Comparison of ENCODE assay signal across 8 cellular contexts in genomic region chr7:99386584-99387238, GRCh38. TPM values are rescaled to one million over a fixed set of nuclear protein-coding genes. Genes with fewer than 3 reads are reported as not detected.
DNase-seq lines count a peak whose midpoint lies in the region; ATAC-seq and TF ChIP-seq lines count a peak whose summit lies in the region.

No MANE protein-coding gene starts in this region.

- H3K9me3 ChIP-seq in adipocyte (ENCODE audit: control insufficient read depth, low read length) (no peaks in the 10 kb centered on the region), ovary (no peaks in the 10 kb centered on the region)

- H3K4me3 ChIP-seq in adipocyte (ENCODE audit: low read length) = no peak overlapping the region
- H3K4me3 ChIP-seq in ovary = no peak overlapping the region

- intact Hi-C loops in ovary (cut with DNase I) = no loop called here

- WGBS in ovary, 3 donors = 85 to 92% (median 90%) methylated on average over 9 of the region's 9 CpGs

- H3K9ac ChIP-seq in adipocyte (ENCODE audit: low read length) = no peak overlapping the region

- H3K27me3 ChIP-seq in adipocyte (replicated peaks; ENCODE audit: control insufficient read depth, insufficient read depth, low read length) (no peaks in the 10 kb centered on the region), ovary (no peaks in the 10 kb centered on the region)

- H3K36me3 ChIP-seq in adipocyte (ENCODE audit: control insufficient read depth, insufficient read depth, low read length, severe bottlenecking) (peaks cover 46% of the 10 kb centered on the region), ovary (no peaks in the 10 kb centered on the region)

- H3K4me1 ChIP-seq in adipocyte (ENCODE audit: control insufficient read depth, insufficient read depth, low read length) (peaks cover 2% of the 10 kb centered on the region), ovary (ENCODE audit: insufficient read depth) (no peaks in the 10 kb centered on the region)

- DNase-seq in SKM-1 treated with dmso at 0.1 percent for 144 hours (lab: John Stamatoyannopoulos, UW; ENCODE audit: unreplicated experiment) = peak; percentile 41
- no peak for DNase-seq in SKM-1 (lab: John Stamatoyannopoulos, UW; ENCODE audit: unreplicated experiment)
- DNase-seq in MV-4-11 (lab: John Stamatoyannopoulos, UW) = peak; percentile 51
- peak; percentile 22 for DNase-seq in adipocyte (ENCODE audit: low read depth)
- DNase-seq in renal cortical epithelial cell (ENCODE audit: low read depth) = peak; percentile 39
- DNase-seq in NCI-H2107 (lab: John Stamatoyannopoulos, UW) = no peak
- DNase-seq in ovary = no peak

- no peak for TF ChIP-seq EP300 in ovary (IDR thresholded peaks at IDR 0.05)

- no peak for ATAC-seq in HG02642 (IDR thresholded peaks at IDR 0.05; ENCODE audit: poor library complexity, unreplicated experiment)

- no peak overlapping the region for H3K27ac ChIP-seq in ovary

- TF ChIP-seq POLR2A in ovary (IDR thresholded peaks at IDR 0.05) = no peak

- no peak for TF ChIP-seq CTCF in ovary (IDR thresholded peaks at IDR 0.05)

RNA-seq across cellular contexts. Expression of gene ARPC1B, which starts 12.2 kb away (rescaled TPM):
- total RNA-seq in renal cortical epithelial cell = 565 and 690 TPM in 2 replicates
- total RNA-seq in ovary = 10 to 100 TPM; 24.2 to 82.5 (median 42.9) TPM
- polyA plus RNA-seq in ovary = 10 to 100 TPM; 63.4 to 77.9 TPM

RNA-seq across cellular contexts. Expression of gene PDAP1, which starts 21.7 kb away (rescaled TPM):
- total RNA-seq in renal cortical epithelial cell (77.4 and 89.1 TPM in 2 replicates), ovary (10 to 100 TPM; 31.1 to 90.0 (median 83.9) TPM)
- polyA plus RNA-seq in ovary = 100 to 1,000 TPM in 1 of 2 donors, 10 to 100 TPM in 1; 81.5 to 155 TPM

RNA-seq across cellular contexts. Expression of gene BUD31, which starts 22.1 kb away (rescaled TPM):
- total RNA-seq in renal cortical epithelial cell (77.7 and 128 TPM in 2 replicates), ovary (10 to 100 TPM; 44.4 to 96.4 (median 53.4) TPM)
- polyA plus RNA-seq in ovary = 100 to 1,000 TPM in 1 of 2 donors, 10 to 100 TPM in 1; 75.6 to 157 TPM

RNA-seq across cellular contexts. Expression of gene PTCD1, which starts 51.9 kb away (rescaled TPM):
- 6.7 and 8.7 TPM in 2 replicates for total RNA-seq in renal cortical epithelial cell
- total RNA-seq in ovary = 1 to 10 TPM; 3.9 to 8.3 (median 7.3) TPM
- 1 to 10 TPM; 3.5 to 7.5 TPM for polyA plus RNA-seq in ovary

RNA-seq across cellular contexts. Expression of gene CPSF4, which starts 52.0 kb away (rescaled TPM):
- 21.6 and 22.2 TPM in 2 replicates for total RNA-seq in renal cortical epithelial cell
- 10 to 100 TPM; 12.1 to 40.9 (median 32.9) TPM for total RNA-seq in ovary
- 10 to 100 TPM; 10.7 to 36.4 TPM for polyA plus RNA-seq in ovary

Comparison
In these comparisons a context has a peak if more than half of its experiments do, and no peak if none do; other contexts are left out.
1. DNase-seq: peak in SKM-1 treated with dmso at 0.1 percent for 144 hours (single experiment), MV-4-11 (single experiment), adipocyte (single experiment) and renal cortical epithelial cell (single experiment); none in SKM-1 (single experiment), NCI-H2107 (single experiment) and ovary (0 of 5).